1 cellular context compared by ENCODE assay signal in genomic region chr1:65389296-65389695, GRCh38.
A peak's percentile ranks its signal among the peaks of the same experiment; 100 is the strongest.
TF ChIP-seq lines count a peak whose summit lies in the region.

No MANE protein-coding gene starts in this region.

TF ChIP-seq in endothelial cell of umbilical vein, 7 proteins besides CTCF, POLR2A, EP300 and RAD21:
- TF ChIP-seq JUN (IDR thresholded peaks at IDR 0.05; ENCODE audit: borderline replicate concordance, insufficient read depth, insufficient read length, low read depth) (peak; percentile 22), FOS (IDR thresholded peaks at IDR 0.05; ENCODE audit: borderline replicate concordance, insufficient read depth, low read length) (peak; percentile 48), EZH2 (IDR thresholded peaks at IDR 0.05; ENCODE audit: borderline replicate concordance, low read depth, low read length, severe bottlenecking) (no peak), GATA2 (IDR thresholded peaks at IDR 0.05; ENCODE audit: insufficient read depth, insufficient read length, low read depth, low read length) (no peak), MYC (IDR thresholded peaks at IDR 0.05; ENCODE audit: low read depth, low read length) (no peak)
